25 cellular contexts compared by ENCODE assay signal in the genomic region with DNA sequence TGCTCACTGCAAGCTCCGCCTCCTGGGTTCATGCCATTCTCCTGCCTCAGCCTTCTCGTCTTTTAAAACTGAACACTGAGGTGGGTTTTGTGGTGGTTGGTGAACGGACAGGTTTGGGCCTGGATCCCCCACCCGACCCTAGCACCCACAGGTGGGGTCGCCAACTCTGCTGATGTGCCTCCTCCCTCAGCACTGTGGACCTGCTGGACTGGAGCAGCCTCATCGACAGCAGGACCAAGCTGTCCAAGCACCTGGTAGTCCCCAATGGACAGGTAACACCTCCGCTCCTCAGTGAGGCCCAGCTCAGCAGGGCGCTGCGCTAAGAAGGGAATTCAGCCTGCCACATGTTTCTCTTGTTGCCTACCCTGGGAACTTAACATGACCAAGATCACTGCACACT. TPM values are rescaled to one million over a fixed set of nuclear protein-coding genes. Genes with fewer than 3 reads are reported as not detected.
A peak's percentile ranks its signal among the peaks of the same experiment; 100 is the strongest.
DNase-seq lines count a peak whose midpoint lies in the region; ATAC-seq, FAIRE-seq and TF ChIP-seq lines count a peak whose summit lies in the region.
"Had no signal": no experiment of that assay in that cellular context is flagged by ENCODE, and none has a peak within 500 bp of the region (broad histone marks: within the 10 kb centered on the region; RNA-seq: fewer than 3 reads in every experiment).

No MANE protein-coding gene starts in this region.

- no peaks in the 10 kb centered on the region for H3K9me3 ChIP-seq in right lobe of liver
- no peaks in the 10 kb centered on the region for H3K9me3 ChIP-seq in HepG2 (ENCODE audit: low read length)
- no peaks in the 10 kb centered on the region for H3K9me3 ChIP-seq in kidney (ENCODE audit: control insufficient read depth in 1 of 2, low read length in 2 of 2)
- H3K9me3 ChIP-seq: BLaER1, HAP-1 had no signal

- no TSS peak for BruUV-seq in HepG2 (replicated peaks; lab: Mats Ljungman, UMichigan)

- intact Hi-C loops in Right ventricle myocardium inferior (cut with DNase I) (no loop called here), cardiac septum (cut with DNase I) (no loop called here), right lobe of liver (cut with DNase I) (no loop called here), HepG2 (cut with micrococcal nuclease; ENCODE audit: unreplicated experiment) (no loop called here), kidney (cut with DNase I) (no loop called here)

- DNase-seq in Right ventricle myocardium inferior (ENCODE audit: missing footprints) (peak; percentile 31), cardiac septum (ENCODE audit: low spot score) (no peak), right lobe of liver (peak in 2 of 3 donors; percentile 3 to 36), HepG2 (ENCODE audit: low spot score) (no peak), kidney (peak; percentile 47), urothelium cell line (ENCODE audit: low spot score) (no peak), RPMI8226 (no peak)
- DNase-seq in activated naive CD4-positive, alpha-beta T cell treated with anti-CD3 and anti-CD28 coated beads, Interleukin-2, amount 50 U/mL, for 16 hours: no peak
- DNase-seq: CD4-positive, alpha-beta T cell; CD8-positive, alpha-beta memory T cell; DMS 273 treated with DMSO at 0.1 percent for 48 hours; DMS79; EL; GDM1; GOT3; HFFc6 had no signal

- TF ChIP-seq POLR2A in right lobe of liver (IDR thresholded peaks at IDR 0.05) (no peak), HepG2 (IDR thresholded peaks at IDR 0.05; ENCODE audit: insufficient read depth in 1 of 2, low read depth in 2 of 2, low read length in 2 of 2) (no peak)

- no peak for TF ChIP-seq RAD21 in HepG2 (CRISPR knock-in tag; IDR thresholded peaks at IDR 0.05)

- H3K4me1 ChIP-seq in right lobe of liver (peaks cover 0 to 11% (median 2%) of the 10 kb centered on the region in 4 donors), HepG2 (ENCODE audit: insufficient read depth, low read length) (no peaks in the 10 kb centered on the region), kidney (ENCODE audit: control insufficient read depth in 1 of 2, insufficient read depth in 1 of 2, low read depth in 1 of 2, low read length in 2 of 2) (peaks cover 0 to 3% of the 10 kb centered on the region in 2 donors)
- H3K4me1 ChIP-seq: HAP-1 had no signal

- ATAC-seq in Right ventricle myocardium inferior (no peak), right lobe of liver (no peak), HepG2 (no peak)
- ATAC-seq: GM12878 had no signal

- no peak overlapping the region for H3K4me2 ChIP-seq in HepG2 (ENCODE audit: low read depth, low read length)
- H3K4me2 ChIP-seq: BLaER1 had no signal

- no peaks in the 10 kb centered on the region for H3K36me3 ChIP-seq in right lobe of liver
- no peaks in the 10 kb centered on the region for H3K36me3 ChIP-seq in HepG2 (replicated peaks in 1 of 2; ENCODE audit: control insufficient read depth in 1 of 2, insufficient read depth in 2 of 2, low read length in 2 of 2)
- H3K36me3 ChIP-seq in kidney (ENCODE audit: control insufficient read depth in 1 of 2, insufficient read depth in 2 of 2, low read length in 2 of 2): no peaks in the 10 kb centered on the region
- H3K36me3 ChIP-seq: BLaER1, HAP-1 had no signal

- no peak overlapping the region for H3K9ac ChIP-seq in HepG2 (ENCODE audit: insufficient read depth, low read depth, low read length)
- H3K9ac ChIP-seq in kidney (ENCODE audit: low read length in 2 of 2): no peak overlapping the region
- H3K9ac ChIP-seq: BLaER1 had no signal

- FAIRE-seq in HepG2 (lab: Jason Lieb, UNC) (no peak), kidney (lab: Jason Lieb, UNC) (no peak), urothelium cell line (lab: Jason Lieb, UNC) (peak; percentile 92)
- FAIRE-seq: A204.1, D721Med, GM12878, GM18507, H54 had no signal

- no peak overlapping the region for H2AFZ ChIP-seq in HepG2 (ENCODE audit: low read length)

- H3K27me3 ChIP-seq in right lobe of liver (no peaks in the 10 kb centered on the region), HepG2 (ENCODE audit: control insufficient read depth in 1 of 2, insufficient read depth in 2 of 2, low read length in 2 of 2) (peaks cover 1 to 28% of the 10 kb centered on the region in 2 experiments; a peak in 4 of 5 replicates)
- H3K27me3 ChIP-seq: BLaER1 had no signal

- POLR2A ChIA-PET in HepG2 (lab: Yijun Ruan, JAX): no interaction called here

- CTCF ChIA-PET in HepG2 (lab: Yijun Ruan, JAX; ENCODE audit: low intra/inter-chr PET ratio, low total read pairs): no interaction called here

- TF ChIP-seq EP300 in HepG2 (IDR thresholded peaks at IDR 0.05; ENCODE audit: low read depth in 2 of 2, low read length in 2 of 2) (no peak), HepG2 (CRISPR knock-in tag; IDR thresholded peaks at IDR 0.05; ENCODE audit: borderline replicate concordance) (no peak)

- H3K27ac ChIP-seq in right lobe of liver (no peak overlapping the region), HepG2 (ENCODE audit: extremely low read length, insufficient read depth, low read length) (no peak overlapping the region), kidney (ENCODE audit: low read depth in 2 of 2, low read length in 2 of 2) (no peak overlapping the region)
- H3K27ac ChIP-seq: 22Rv1, BLaER1 had no signal

- no peaks in the 10 kb centered on the region for H4K20me1 ChIP-seq in HepG2 (ENCODE audit: insufficient read depth, low read length)
- H4K20me1 ChIP-seq: BLaER1 had no signal

- WGBS in right lobe of liver (ENCODE audit: insufficient coverage, low coverage, low lambda C conversion rate, missing lambda C conversion rate): 70% methylated on average over 5 of the region's 9 CpGs
- WGBS in HepG2 (ENCODE audit: low lambda C conversion rate): 41% methylated on average over 6 of the region's 9 CpGs

- in situ Hi-C loops in HepG2 (cut with HindIII; ENCODE audit: extremely low pct_ligation_motif_present, low pct_unique_long_range_greater_than_20kb): no loop called here

- H3K4me3 ChIP-seq in right lobe of liver: no peak overlapping the region
- no peak overlapping the region for H3K4me3 ChIP-seq in HepG2 (replicated peaks in 1 of 3; ENCODE audit: insufficient read depth in 1 of 3, low read depth in 2 of 3, low read length in 3 of 3)
- no peak overlapping the region for H3K4me3 ChIP-seq in kidney (ENCODE audit: low read length in 2 of 2)
- H3K4me3 ChIP-seq: BLaER1, GM12878, HAP-1 had no signal

- no peaks in the 10 kb centered on the region for H3K79me2 ChIP-seq in HepG2 (ENCODE audit: insufficient read depth, low read length)

- TF ChIP-seq CTCF in right lobe of liver (IDR thresholded peaks at IDR 0.05) (no peak), HepG2 (CRISPR knock-in tag; IDR thresholded peaks at IDR 0.05) (no peak), kidney (IDR thresholded peaks at IDR 0.05; ENCODE audit: borderline replicate concordance, extremely low read depth, insufficient read depth) (no peak)

RNA-seq across cellular contexts. Expression of a gene that starts 15.2 kb away (rescaled TPM):
- total RNA-seq in Right ventricle myocardium inferior (44.2 TPM), cardiac septum (45.5 TPM), right lobe of liver (10 to 100 TPM; 32.6 to 79.9 (median 50.9) TPM), HepG2 (2016; rRNA removed; fragmentation: Illumina TruSeq; extraction: Trizol) (28.6 and 35.3 TPM in 2 replicates), kidney (35.3 TPM)
- total RNA-seq in HepG2 (2016; cell fraction: cytosol; rRNA removed; fragmentation: Illumina TruSeq; extraction: Trizol; ENCODE audit: low read depth): 183 and 197 TPM in 2 replicates
- total RNA-seq in HepG2 (2016; cell fraction: insoluble cytoplasmic fraction; rRNA removed; fragmentation: Illumina TruSeq; extraction: Trizol): 29.9 and 35.6 TPM in 2 replicates
- total RNA-seq in HepG2 (2016; cell fraction: membrane; rRNA removed; fragmentation: Illumina TruSeq; extraction: Trizol): 126 and 141 TPM in 2 replicates
- total RNA-seq in HepG2 (2016; cell fraction: nucleus; rRNA removed; fragmentation: Illumina TruSeq; extraction: Trizol): 12.8 and 14.2 TPM in 2 replicates
- polyA plus RNA-seq in HepG2 (2011; rRNA removed) (17.5 and 21.0 TPM in 2 replicates), kidney (ENCODE audit: insufficient read depth, low read depth, low replicate concordance) (137 TPM)
- polyA plus RNA-seq in HepG2 (2011; cell fraction: cytosol; rRNA removed): 19.5 and 31.1 TPM in 2 replicates
- 16.0 and 19.9 TPM in 2 replicates for polyA plus RNA-seq in HepG2 (2011; cell fraction: nucleus; rRNA removed)
- 11.2 and 14.4 TPM in 2 replicates for polyA plus RNA-seq in HepG2 (2012)
- 265 and 266 TPM in 2 replicates for polyA plus RNA-seq in HepG2 (2016; cell fraction: cytosol; fragmentation: Illumina TruSeq; extraction: Trizol; ENCODE audit: low read depth)
- polyA plus RNA-seq in HepG2 (2016; cell fraction: insoluble cytoplasmic fraction; fragmentation: Illumina TruSeq; extraction: Trizol; ENCODE audit: low read depth): 34.5 and 37.0 TPM in 2 replicates
- polyA plus RNA-seq in HepG2 (2016; cell fraction: membrane; fragmentation: Illumina TruSeq; extraction: Trizol; ENCODE audit: low read depth): 152 and 154 TPM in 2 replicates
- 28.6 and 30.7 TPM in 2 replicates for polyA plus RNA-seq in HepG2 (2016; cell fraction: nucleus; fragmentation: Illumina TruSeq; extraction: Trizol; ENCODE audit: insufficient read depth, low read depth)
- 13.0 and 13.4 TPM in 2 replicates for polyA minus RNA-seq in HepG2 (2011; rRNA and poly(A)+ RNA removed; ENCODE audit: low replicate concordance)
- polyA minus RNA-seq in HepG2 (2011; cell fraction: cytosol; rRNA and poly(A)+ RNA removed): 6.3 and 8.1 TPM in 2 replicates
- polyA minus RNA-seq in HepG2 (2011; cell fraction: nucleus; rRNA and poly(A)+ RNA removed): 3.0 and 4.2 TPM in 2 replicates

RNA-seq across cellular contexts. Expression of a gene that starts 36.5 kb away (rescaled TPM):
- total RNA-seq in Right ventricle myocardium inferior (1.2 TPM), cardiac septum (1.0 TPM), right lobe of liver (10 to 100 TPM in 2 of 6 experiments, 1 to 10 TPM in 4; 3.0 to 12.4 (median 8.5) TPM), HepG2 (2016; rRNA removed; fragmentation: Illumina TruSeq; extraction: Trizol) (0.11 and 0.22 TPM in 2 replicates), kidney (1.2 TPM)
- total RNA-seq in HepG2 (2016; cell fraction: cytosol; rRNA removed; fragmentation: Illumina TruSeq; extraction: Trizol; ENCODE audit: low read depth): 0.20 and 0.35 TPM in 2 replicates
- 0.10 and 0.35 TPM in 2 replicates for total RNA-seq in HepG2 (2016; cell fraction: insoluble cytoplasmic fraction; rRNA removed; fragmentation: Illumina TruSeq; extraction: Trizol)
- 0.49 and 0.93 TPM in 2 replicates for total RNA-seq in HepG2 (2016; cell fraction: membrane; rRNA removed; fragmentation: Illumina TruSeq; extraction: Trizol)
- 0.65 TPM in 1 of 2 replicates, not detected in the other for total RNA-seq in HepG2 (2016; cell fraction: nucleus; rRNA removed; fragmentation: Illumina TruSeq; extraction: Trizol)
- polyA plus RNA-seq in HepG2 (2011; rRNA removed) (0.54 and 0.77 TPM in 2 replicates), kidney (ENCODE audit: insufficient read depth, low read depth, low replicate concordance) (2.5 TPM)
- 0.36 and 1.4 TPM in 2 replicates for polyA plus RNA-seq in HepG2 (2011; cell fraction: cytosol; rRNA removed)
- polyA plus RNA-seq in HepG2 (2011; cell fraction: nucleus; rRNA removed): 0.54 and 1.4 TPM in 2 replicates
- 0.07 and 0.17 TPM in 2 replicates for polyA plus RNA-seq in HepG2 (2012)
- 0.42 and 0.51 TPM in 2 replicates for polyA plus RNA-seq in HepG2 (2016; cell fraction: cytosol; fragmentation: Illumina TruSeq; extraction: Trizol; ENCODE audit: low read depth)
- 0.57 and 0.67 TPM in 2 replicates for polyA plus RNA-seq in HepG2 (2016; cell fraction: insoluble cytoplasmic fraction; fragmentation: Illumina TruSeq; extraction: Trizol; ENCODE audit: low read depth)
- 0.86 and 1.3 TPM in 2 replicates for polyA plus RNA-seq in HepG2 (2016; cell fraction: membrane; fragmentation: Illumina TruSeq; extraction: Trizol; ENCODE audit: low read depth)
- polyA plus RNA-seq in HepG2 (2016; cell fraction: nucleus; fragmentation: Illumina TruSeq; extraction: Trizol; ENCODE audit: insufficient read depth, low read depth): 0.70 and 1.5 TPM in 2 replicates
- 2.3 and 4.0 TPM in 2 replicates for polyA minus RNA-seq in HepG2 (2011; rRNA and poly(A)+ RNA removed; ENCODE audit: low replicate concordance)
- 0.99 and 1.4 TPM in 2 replicates for polyA minus RNA-seq in HepG2 (2011; cell fraction: cytosol; rRNA and poly(A)+ RNA removed)
- not detected in 2 replicates for polyA minus RNA-seq in HepG2 (2011; cell fraction: nucleus; rRNA and poly(A)+ RNA removed)
- polyA plus RNA-seq: CD14-positive monocyte had no signal

Comparison
In these comparisons a context has a peak if more than half of its experiments do, and no peak if none do; other contexts are left out.
1. DNase-seq: peak in Right ventricle myocardium inferior (single experiment), right lobe of liver (2 of 3) and kidney (single experiment); none in cardiac septum (single experiment), HepG2 (single experiment), urothelium cell line (single experiment), RPMI8226 (single experiment) and activated naive CD4-positive, alpha-beta T cell treated with anti-CD3 and anti-CD28 coated beads, Interleukin-2, amount 50 U/mL, for 16 hours (single experiment).